ENCODE assay signal across 20 cellular contexts in genomic region chr17:67055811-67056745, GRCh38. TPM values are rescaled to one million over a fixed set of nuclear protein-coding genes. Genes with fewer than 3 reads are reported as not detected.
DNase-seq lines count a peak whose midpoint lies in the region; ATAC-seq, FAIRE-seq and TF ChIP-seq lines count a peak whose summit lies in the region.
"Had no signal": no experiment of that assay in that cellular context is flagged by ENCODE, and none has a peak within 500 bp of the region (broad histone marks: within the 10 kb centered on the region; RNA-seq: fewer than 3 reads in every experiment).

No MANE protein-coding gene starts in this region.

- H3K27ac Mint-ChIP-seq in activated CD8-positive, alpha-beta memory T cell treated with anti-CD3 and anti-CD28 coated beads, Interleukin-2, amount 10 ng/mL, durations not matched to agents 7 days and 5 days: no peak overlapping the region
- peak overlapping the region; percentile 15 for H3K27ac Mint-ChIP-seq in memory B cell
- H3K27ac Mint-ChIP-seq: activated naive CD8-positive, alpha-beta T cell treated with anti-CD3 and anti-CD28 coated beads for 36 hours; naive thymus-derived CD8-positive, alpha-beta T cell; T-helper 2 cell treated with Interferon-gamma antibody and Interleukin-4, amounts not matched to agents 5 μg/mL and 100 μg/mL, for 36 hours had no signal

- H3K36me3 Mint-ChIP-seq in activated CD8-positive, alpha-beta memory T cell treated with anti-CD3 and anti-CD28 coated beads, Interleukin-2, amount 10 ng/mL, durations not matched to agents 7 days and 5 days: no peaks in the 10 kb centered on the region
- H3K36me3 Mint-ChIP-seq in memory B cell: peaks cover 9% of the 10 kb centered on the region
- H3K36me3 Mint-ChIP-seq: activated naive CD8-positive, alpha-beta T cell treated with anti-CD3 and anti-CD28 coated beads for 36 hours had no signal

- peak; percentile 39 for ATAC-seq in HepG2
- ATAC-seq in right lobe of liver: no peak
- no peak for ATAC-seq in activated CD8-positive, alpha-beta memory T cell treated with anti-CD3 and anti-CD28 coated beads, Interleukin-2, amount 10 ng/mL, durations not matched to agents 7 days and 5 days
- peak; percentile 59 for ATAC-seq in memory B cell (ENCODE audit: low read depth)
- ATAC-seq: naive thymus-derived CD8-positive, alpha-beta T cell had no signal

- TF ChIP-seq CTCF in HepG2 (CRISPR knock-in tag; IDR thresholded peaks at IDR 0.05) (no peak), right lobe of liver (IDR thresholded peaks at IDR 0.05) (no peak), vagina (IDR thresholded peaks at IDR 0.05) (no peak), smooth muscle cell (IDR thresholded peaks at IDR 0.05; ENCODE audit: borderline replicate concordance, insufficient read depth, poor library complexity, severe bottlenecking) (no peak)

- TF ChIP-seq RAD21 in HepG2 (CRISPR knock-in tag; IDR thresholded peaks at IDR 0.05): no peak

- TF ChIP-seq POLR2A in HepG2 (IDR thresholded peaks at IDR 0.05; ENCODE audit: insufficient read depth in 1 of 2, low read depth in 2 of 2, low read length in 2 of 2): no peak
- no peak for TF ChIP-seq POLR2A in right lobe of liver (IDR thresholded peaks at IDR 0.05)
- TF ChIP-seq POLR2A in vagina (IDR thresholded peaks at IDR 0.05): no peak

- H3K4me2 ChIP-seq in HepG2 (ENCODE audit: low read depth, low read length) (no peak overlapping the region), smooth muscle cell (no peak overlapping the region)

- H3K4me3 Mint-ChIP-seq in activated CD8-positive, alpha-beta memory T cell treated with anti-CD3 and anti-CD28 coated beads, Interleukin-2, amount 10 ng/mL, durations not matched to agents 7 days and 5 days: no peak overlapping the region
- H3K4me3 Mint-ChIP-seq in memory B cell: no peak overlapping the region
- H3K4me3 Mint-ChIP-seq: activated naive CD8-positive, alpha-beta T cell treated with anti-CD3 and anti-CD28 coated beads for 36 hours; naive thymus-derived CD8-positive, alpha-beta T cell; T-helper 2 cell treated with Interferon-gamma antibody and Interleukin-4, amounts not matched to agents 5 μg/mL and 100 μg/mL, for 36 hours had no signal

- CTCF ChIA-PET in HepG2 (lab: Yijun Ruan, JAX; ENCODE audit: low intra/inter-chr PET ratio, low total read pairs): no interaction called here
- CTCF ChIA-PET in activated CD8-positive, alpha-beta memory T cell treated with anti-CD3 and anti-CD28 coated beads, Interleukin-2, amount 10 ng/mL, durations not matched to agents 7 days and 5 days (lab: Charles Lee): no interaction called here

- no peaks in the 10 kb centered on the region for H3K27me3 Mint-ChIP-seq in activated CD8-positive, alpha-beta memory T cell treated with anti-CD3 and anti-CD28 coated beads, Interleukin-2, amount 10 ng/mL, durations not matched to agents 7 days and 5 days
- H3K27me3 Mint-ChIP-seq in memory B cell: no peaks in the 10 kb centered on the region
- H3K27me3 Mint-ChIP-seq: activated naive CD8-positive, alpha-beta T cell treated with anti-CD3 and anti-CD28 coated beads for 36 hours; naive thymus-derived CD8-positive, alpha-beta T cell had no signal

- H3K79me2 ChIP-seq in HepG2 (ENCODE audit: insufficient read depth, low read length) (no peaks in the 10 kb centered on the region), smooth muscle cell (ENCODE audit: low read depth) (no peaks in the 10 kb centered on the region)

- no peak overlapping the region for H3K9ac ChIP-seq in HepG2 (ENCODE audit: insufficient read depth, low read depth, low read length)
- H3K9ac ChIP-seq in smooth muscle cell (ENCODE audit: low read depth): no peak overlapping the region

- H3K4me1 ChIP-seq in HepG2 (ENCODE audit: insufficient read depth, low read length): no peaks in the 10 kb centered on the region
- no peaks in the 10 kb centered on the region for H3K4me1 ChIP-seq in right lobe of liver
- no peaks in the 10 kb centered on the region for H3K4me1 ChIP-seq in vagina
- H3K4me1 ChIP-seq in smooth muscle cell (ENCODE audit: low read depth): no peaks in the 10 kb centered on the region
- H3K4me1 ChIP-seq: suprapubic skin had no signal

- no peaks in the 10 kb centered on the region for H3K9me3 Mint-ChIP-seq in activated CD8-positive, alpha-beta memory T cell treated with anti-CD3 and anti-CD28 coated beads, Interleukin-2, amount 10 ng/mL, durations not matched to agents 7 days and 5 days (ENCODE audit: low read depth)
- H3K9me3 Mint-ChIP-seq in memory B cell: peaks cover 3% of the 10 kb centered on the region
- H3K9me3 Mint-ChIP-seq: activated naive CD8-positive, alpha-beta T cell treated with anti-CD3 and anti-CD28 coated beads for 36 hours; naive thymus-derived CD8-positive, alpha-beta T cell; T-helper 2 cell treated with Interferon-gamma antibody and Interleukin-4, amounts not matched to agents 5 μg/mL and 100 μg/mL, for 36 hours had no signal

- no peaks in the 10 kb centered on the region for H3K36me3 ChIP-seq in HepG2 (replicated peaks in 1 of 2; ENCODE audit: control insufficient read depth in 1 of 2, insufficient read depth in 2 of 2, low read length in 2 of 2)
- H3K36me3 ChIP-seq in right lobe of liver: no peaks in the 10 kb centered on the region
- H3K36me3 ChIP-seq in vagina: no peaks in the 10 kb centered on the region
- H3K36me3 ChIP-seq in smooth muscle cell (ENCODE audit: low read depth): no peaks in the 10 kb centered on the region
- H3K36me3 ChIP-seq: suprapubic skin had no signal

- no peaks in the 10 kb centered on the region for H3K4me1 Mint-ChIP-seq in activated CD8-positive, alpha-beta memory T cell treated with anti-CD3 and anti-CD28 coated beads, Interleukin-2, amount 10 ng/mL, durations not matched to agents 7 days and 5 days
- peaks cover 8% of the 10 kb centered on the region for H3K4me1 Mint-ChIP-seq in memory B cell
- H3K4me1 Mint-ChIP-seq: activated naive CD8-positive, alpha-beta T cell treated with anti-CD3 and anti-CD28 coated beads for 36 hours; naive thymus-derived CD8-positive, alpha-beta T cell had no signal

- DNase-seq in HepG2 (ENCODE audit: low spot score): no peak
- no peak for DNase-seq in right lobe of liver
- DNase-seq in activated CD8-positive, alpha-beta memory T cell treated with anti-CD3 and anti-CD28 coated beads, Interleukin-2, amount 10 ng/mL, durations not matched to agents 7 days and 5 days: peak; percentile 30
- no peak for DNase-seq in memory B cell (ENCODE audit: low spot score in 2 of 2)
- peak; percentile 76 to 93 for DNase-seq in vagina (ENCODE audit: extremely low spot score in 2 of 2)
- DNase-seq in smooth muscle cell (lab: John Stamatoyannopoulos, UW; ENCODE audit: unreplicated experiment): no peak
- no peak for DNase-seq in globus pallidus (ENCODE audit: low spot score)
- DNase-seq in NCI-H2227 treated with DMSO at 0.1 percent for 48 hours (lab: John Stamatoyannopoulos, UW): no peak
- DNase-seq: activated CD4-positive, alpha-beta T cell treated with anti-CD3 and anti-CD28 coated beads for 1 hour; activated naive CD8-positive, alpha-beta T cell treated with anti-CD3 and anti-CD28 coated beads for 36 hours; AML-193; DND-41; naive thymus-derived CD8-positive, alpha-beta T cell; NCI-H2029 treated with DMSO at 0.1 percent for 48 hours; stimulated activated CD4-positive, alpha-beta T cell treated with anti-CD3 and anti-CD28 coated beads, Interleukin-1b, Interleukin-23, amount 100 ng/mL, for 48 hours had no signal

- intact Hi-C loops in HepG2 (cut with micrococcal nuclease; ENCODE audit: unreplicated experiment): no loop called here
- intact Hi-C loops in right lobe of liver (cut with DNase I): no loop called here
- intact Hi-C loops in vagina (cut with DNase I): no loop called here

- no peak for TF ChIP-seq EP300 in HepG2 (IDR thresholded peaks at IDR 0.05; ENCODE audit: low read depth in 2 of 2, low read length in 2 of 2)
- no peak for TF ChIP-seq EP300 in HepG2 (CRISPR knock-in tag; IDR thresholded peaks at IDR 0.05; ENCODE audit: borderline replicate concordance)

- H3K27me3 ChIP-seq in HepG2 (ENCODE audit: control insufficient read depth in 1 of 2, insufficient read depth in 2 of 2, low read length in 2 of 2) (peaks cover 5 to 32% of the 10 kb centered on the region in 2 experiments; a peak in 3 of 5 replicates), right lobe of liver (no peaks in the 10 kb centered on the region), vagina (no peaks in the 10 kb centered on the region), smooth muscle cell (ENCODE audit: low read depth) (no peaks in the 10 kb centered on the region)
- H3K27me3 ChIP-seq: suprapubic skin had no signal

- H3F3A ChIP-seq in smooth muscle cell (ENCODE audit: low read depth): no peaks in the 10 kb centered on the region

- BruUV-seq in HepG2 (replicated peaks; lab: Mats Ljungman, UMichigan): no TSS peak

- H3K4me3 ChIP-seq in HepG2 (replicated peaks in 1 of 3; ENCODE audit: insufficient read depth in 1 of 3, low read depth in 2 of 3, low read length in 3 of 3) (no peak overlapping the region), right lobe of liver (no peak overlapping the region), vagina (no peak overlapping the region), smooth muscle cell (no peak overlapping the region)
- H3K4me3 ChIP-seq: suprapubic skin had no signal

- POLR2A ChIA-PET in HepG2 (lab: Yijun Ruan, JAX): no interaction called here

- H4K20me1 ChIP-seq in HepG2 (ENCODE audit: insufficient read depth, low read length) (no peaks in the 10 kb centered on the region), smooth muscle cell (ENCODE audit: low read depth) (no peaks in the 10 kb centered on the region)

- no peak for FAIRE-seq in HepG2 (lab: Jason Lieb, UNC)
- FAIRE-seq: bronchial epithelial cell, HTR-8/SVneo had no signal

- WGBS in HepG2 (ENCODE audit: low lambda C conversion rate): 69% methylated on average over 29 of the region's 29 CpGs
- 87% methylated on average over 3 of the region's 29 CpGs for WGBS in right lobe of liver (ENCODE audit: insufficient coverage, low coverage, low lambda C conversion rate, missing lambda C conversion rate)
- WGBS in smooth muscle cell (ENCODE audit: low lambda C conversion rate): 90% methylated on average over 29 of the region's 29 CpGs

- H3K9me3 ChIP-seq in HepG2 (ENCODE audit: low read length) (no peaks in the 10 kb centered on the region), right lobe of liver (no peaks in the 10 kb centered on the region), vagina (no peaks in the 10 kb centered on the region), smooth muscle cell (replicated peaks; ENCODE audit: low read depth) (no peaks in the 10 kb centered on the region)
- H3K9me3 ChIP-seq: suprapubic skin had no signal

- in situ Hi-C loops in HepG2 (cut with HindIII; ENCODE audit: extremely low pct_ligation_motif_present, low pct_unique_long_range_greater_than_20kb): no loop called here

- H2AFZ ChIP-seq in HepG2 (ENCODE audit: low read length): no peak overlapping the region
- H2AFZ ChIP-seq in smooth muscle cell (ENCODE audit: low read depth): no peak overlapping the region

- H3K27ac ChIP-seq in HepG2 (ENCODE audit: extremely low read length, insufficient read depth, low read length) (no peak overlapping the region), right lobe of liver (no peak overlapping the region), vagina (no peak overlapping the region), smooth muscle cell (ENCODE audit: low read depth) (no peak overlapping the region)
- H3K27ac ChIP-seq: suprapubic skin had no signal

RNA-seq across cellular contexts. Expression of gene CACNG1, which starts 11.7 kb away (rescaled TPM):
- total RNA-seq in HepG2 (2016; rRNA removed; fragmentation: Illumina TruSeq; extraction: Trizol) (not detected in 2 replicates), right lobe of liver (not detected), vagina (not detected), smooth muscle cell (not detected in 2 replicates)
- total RNA-seq in HepG2 (2016; cell fraction: cytosol; rRNA removed; fragmentation: Illumina TruSeq; extraction: Trizol; ENCODE audit: low read depth): not detected in 2 replicates
- not detected in 2 replicates for total RNA-seq in HepG2 (2016; cell fraction: insoluble cytoplasmic fraction; rRNA removed; fragmentation: Illumina TruSeq; extraction: Trizol)
- total RNA-seq in HepG2 (2016; cell fraction: membrane; rRNA removed; fragmentation: Illumina TruSeq; extraction: Trizol): not detected in 2 replicates
- not detected in 2 replicates for total RNA-seq in HepG2 (2016; cell fraction: nucleus; rRNA removed; fragmentation: Illumina TruSeq; extraction: Trizol)
- polyA plus RNA-seq in HepG2 (2011; rRNA removed) (not detected in 2 replicates), smooth muscle cell (0.73 TPM in 1 of 2 replicates, not detected in the other)
- polyA plus RNA-seq in HepG2 (2011; cell fraction: cytosol; rRNA removed): not detected in 2 replicates
- not detected in 2 replicates for polyA plus RNA-seq in HepG2 (2011; cell fraction: nucleus; rRNA removed)
- polyA plus RNA-seq in HepG2 (2012): not detected in 2 replicates
- polyA plus RNA-seq in HepG2 (2016; cell fraction: cytosol; fragmentation: Illumina TruSeq; extraction: Trizol; ENCODE audit: low read depth): not detected in 2 replicates
- polyA plus RNA-seq in HepG2 (2016; cell fraction: insoluble cytoplasmic fraction; fragmentation: Illumina TruSeq; extraction: Trizol; ENCODE audit: low read depth): not detected in 2 replicates
- polyA plus RNA-seq in HepG2 (2016; cell fraction: membrane; fragmentation: Illumina TruSeq; extraction: Trizol; ENCODE audit: low read depth): not detected in 2 replicates
- not detected in 2 replicates for polyA plus RNA-seq in HepG2 (2016; cell fraction: nucleus; fragmentation: Illumina TruSeq; extraction: Trizol; ENCODE audit: insufficient read depth, low read depth)
- not detected in 2 replicates for polyA minus RNA-seq in HepG2 (2011; rRNA and poly(A)+ RNA removed; ENCODE audit: low replicate concordance)
- polyA minus RNA-seq in HepG2 (2011; cell fraction: cytosol; rRNA and poly(A)+ RNA removed): not detected in 2 replicates
- not detected in 2 replicates for polyA minus RNA-seq in HepG2 (2011; cell fraction: nucleus; rRNA and poly(A)+ RNA removed)
- total RNA-seq in activated CD8-positive, alpha-beta memory T cell treated with anti-CD3 and anti-CD28 coated beads, Interleukin-2, amount 10 ng/mL, durations not matched to agents 7 days and 5 days: not detected
- total RNA-seq: activated naive CD8-positive, alpha-beta T cell treated with anti-CD3 and anti-CD28 coated beads for 36 hours; bronchial epithelial cell; fibroblast of lung; naive thymus-derived CD8-positive, alpha-beta T cell; suprapubic skin had no signal
- polyA plus RNA-seq: fibroblast of lung; naive thymus-derived CD8-positive, alpha-beta T cell had no signal

Comparison
In these comparisons a context has a peak if more than half of its experiments do, and no peak if none do; other contexts are left out.
1. ATAC-seq: peak in HepG2 (single experiment) and memory B cell (single experiment); none in right lobe of liver (0 of 4) and activated CD8-positive, alpha-beta memory T cell treated with anti-CD3 and anti-CD28 coated beads, Interleukin-2, amount 10 ng/mL, durations not matched to agents 7 days and 5 days (single experiment).
2. DNase-seq: peak in activated CD8-positive, alpha-beta memory T cell treated with anti-CD3 and anti-CD28 coated beads, Interleukin-2, amount 10 ng/mL, durations not matched to agents 7 days and 5 days (single experiment) and vagina (2 of 2); none in HepG2 (single experiment), right lobe of liver (0 of 3), memory B cell (0 of 2), smooth muscle cell (single experiment), globus pallidus (single experiment) and NCI-H2227 treated with DMSO at 0.1 percent for 48 hours (single experiment).